Comparison of ENCODE assay signal across 9 cellular contexts in genomic region chr10:71726673-71727428, GRCh38. TPM values are rescaled to one million over a fixed set of nuclear protein-coding genes. Genes with fewer than 3 reads are reported as not detected.
A peak's percentile ranks its signal among the peaks of the same experiment; 100 is the strongest.
DNase-seq lines count a peak whose midpoint lies in the region; ATAC-seq and TF ChIP-seq lines count a peak whose summit lies in the region.
"Had no signal": no experiment of that assay in that cellular context is flagged by ENCODE, and none has a peak within 500 bp of the region (broad histone marks: within the 10 kb centered on the region; RNA-seq: fewer than 3 reads in every experiment).

No MANE protein-coding gene starts in this region.

- H3K9me3 Mint-ChIP-seq in activated CD8-positive, alpha-beta T cell treated with anti-CD3 and anti-CD28 coated beads for 36 hours, result no peaks in the 10 kb centered on the region

- H3K9ac ChIP-seq in mucosa of stomach (ENCODE audit: low read length), result peak overlapping the region; percentile 38

- peak overlapping the region; percentile 58 for H3K4me3 Mint-ChIP-seq in activated CD8-positive, alpha-beta T cell treated with anti-CD3 and anti-CD28 coated beads for 36 hours

- DNase-seq in activated CD8-positive, alpha-beta T cell treated with anti-CD3 and anti-CD28 coated beads for 36 hours, result peak; percentile 75
- DNase-seq in DMS53 treated with DMSO at 0.1 percent for 48 hours (lab: John Stamatoyannopoulos, UW; ENCODE audit: unreplicated experiment) (no peak), NCI-H82 (lab: John Stamatoyannopoulos, UW) (no peak), hypothalamus (lab: John Stamatoyannopoulos, UW) (no peak), iPS-NIHi7 (ENCODE audit: extremely low spot score) (no peak)

- H3K36me3 ChIP-seq in mucosa of stomach (ENCODE audit: control insufficient read depth, insufficient read depth, low read length), result no peaks in the 10 kb centered on the region
- H3K36me3 ChIP-seq: SJSA1 had no signal

- POLR2A ChIA-PET in activated CD8-positive, alpha-beta T cell treated with anti-CD3 and anti-CD28 coated beads for 36 hours (lab: Charles Lee), result interaction anchor here (0.6 to 10.8 kb wide), 11 partner anchors 9 to 258 kb away, joined by 3 to 116 read pairs (median 11); partner anchors contain the start of genes PSAP and VSIR

- TF ChIP-seq CTCF in activated CD8-positive, alpha-beta T cell treated with anti-CD3 and anti-CD28 coated beads for 36 hours (IDR thresholded peaks at IDR 0.05), result no peak

- no peak overlapping the region for H3K4me3 ChIP-seq in mucosa of stomach (ENCODE audit: low read length)
- H3K4me3 ChIP-seq: SJSA1 had no signal

- H3K27ac Mint-ChIP-seq in activated CD8-positive, alpha-beta T cell treated with anti-CD3 and anti-CD28 coated beads for 36 hours, result peak overlapping the region; percentile 99

- intact Hi-C loops in activated CD8-positive, alpha-beta T cell treated with anti-CD3 and anti-CD28 coated beads for 36 hours (cut with micrococcal nuclease), result loop anchor here (1.0 kb wide), 1 partner anchor 42 kb away; no protein-coding TSS in a partner anchor

- ATAC-seq in GM19397 (IDR thresholded peaks at IDR 0.05; ENCODE audit: unreplicated experiment) (peak; percentile 21), HG03097 (IDR thresholded peaks at IDR 0.05; ENCODE audit: low FRiP score, unreplicated experiment) (peak; percentile 30)
- peak; percentile 45 for ATAC-seq in activated CD8-positive, alpha-beta T cell treated with anti-CD3 and anti-CD28 coated beads for 36 hours

- H3K36me3 Mint-ChIP-seq in activated CD8-positive, alpha-beta T cell treated with anti-CD3 and anti-CD28 coated beads for 36 hours (ENCODE audit: low read depth), result no peaks in the 10 kb centered on the region

- peaks cover 90% of the 10 kb centered on the region for H3K4me1 Mint-ChIP-seq in activated CD8-positive, alpha-beta T cell treated with anti-CD3 and anti-CD28 coated beads for 36 hours (ENCODE audit: low read depth)

- H3K9me3 ChIP-seq in mucosa of stomach (ENCODE audit: control insufficient read depth, low read length), result no peaks in the 10 kb centered on the region
- H3K9me3 ChIP-seq: SJSA1 had no signal

- no peaks in the 10 kb centered on the region for H3K27me3 ChIP-seq in mucosa of stomach (ENCODE audit: control insufficient read depth, insufficient read depth, low read length)
- H3K27me3 ChIP-seq: SJSA1 had no signal

- H3K4me1 ChIP-seq in mucosa of stomach (ENCODE audit: control insufficient read depth, insufficient read depth, low read length), result peaks cover 43% of the 10 kb centered on the region

- CTCF ChIA-PET in activated CD8-positive, alpha-beta T cell treated with anti-CD3 and anti-CD28 coated beads for 36 hours (lab: Charles Lee), result interaction anchor here (0.8 to 7.3 kb wide), 16 partner anchors 9 to 169 kb away, joined by 3 to 57 read pairs (median 6); partner anchors contain the start of gene VSIR

- H3K27me3 Mint-ChIP-seq in activated CD8-positive, alpha-beta T cell treated with anti-CD3 and anti-CD28 coated beads for 36 hours, result no peaks in the 10 kb centered on the region

RNA-seq across cellular contexts. Expression of gene C10orf105, which starts 7.3 kb away (rescaled TPM):
- total RNA-seq in activated CD8-positive, alpha-beta T cell treated with anti-CD3 and anti-CD28 coated beads for 36 hours, result under 1 TPM; 0.16 to 0.27 TPM
- total RNA-seq: SJSA1 had no signal

RNA-seq across cellular contexts. Expression of gene VSIR, which starts 46.5 kb away (rescaled TPM):
- total RNA-seq in activated CD8-positive, alpha-beta T cell treated with anti-CD3 and anti-CD28 coated beads for 36 hours, result 10 to 100 TPM; 59.6 to 61.0 TPM
